In genomic region chr4:54669831-54670230, GRCh38 we compare ENCODE assay signal across 19 cellular contexts. TPM values are rescaled to one million over a fixed set of nuclear protein-coding genes. Genes with fewer than 3 reads are reported as not detected.
DNase-seq lines count a peak whose midpoint lies in the region; ATAC-seq and TF ChIP-seq lines count a peak whose summit lies in the region.
"Had no signal": no experiment of that assay in that cellular context is flagged by ENCODE, and none has a peak within 500 bp of the region (broad histone marks: within the 10 kb centered on the region; RNA-seq: fewer than 3 reads in every experiment).

No MANE protein-coding gene starts in this region.

- no peak overlapping the region for H4K8ac ChIP-seq in mesendoderm (ENCODE audit: low read depth, low read length)

- H3K27me3 Mint-ChIP-seq in GM23338 (ENCODE audit: insufficient read depth, low read depth, poor library complexity) (peaks cover 2% of the 10 kb centered on the region), endodermal cell (ENCODE audit: insufficient read depth) (no peaks in the 10 kb centered on the region)
- peaks cover 25% of the 10 kb centered on the region for H3K27me3 Mint-ChIP-seq in T-helper 2 cell treated with Interferon-gamma antibody and Interleukin-4, amounts not matched to agents 5 μg/mL and 100 μg/mL, for 36 hours (ENCODE audit: low read depth)

- TF ChIP-seq CTCF in GM23338 (conservative IDR thresholded peaks at IDR 0.05; ENCODE audit: low read depth in 2 of 2) = peak; percentile 32 to 44
- TF ChIP-seq CTCF in Loucy (conservative IDR thresholded peaks at IDR 0.05; ENCODE audit: low read length) = peak; percentile 49
- TF ChIP-seq CTCF in endodermal cell (conservative IDR thresholded peaks at IDR 0.05) = peak; percentile 70

- H3K27me3 ChIP-seq in GM23338 (ENCODE audit: insufficient read depth) = no peaks in the 10 kb centered on the region
- no peaks in the 10 kb centered on the region for H3K27me3 ChIP-seq in Loucy (ENCODE audit: insufficient read depth, low read length, poor library complexity, severe bottlenecking)
- no peaks in the 10 kb centered on the region for H3K27me3 ChIP-seq in endodermal cell (ENCODE audit: control insufficient read depth, insufficient read depth, low read length, poor library complexity, severe bottlenecking)
- H3K27me3 ChIP-seq in mesendoderm (ENCODE audit: insufficient read depth, low read length, poor library complexity) = no peaks in the 10 kb centered on the region

- H2BK15ac ChIP-seq in mesendoderm (replicated peaks; ENCODE audit: low read depth) = no peak overlapping the region

- H3F3A ChIP-seq in GM23338 (replicated peaks; ENCODE audit: low read depth) (no peaks in the 10 kb centered on the region), Loucy (ENCODE audit: low read depth) (no peaks in the 10 kb centered on the region)

- H3K4me3 ChIP-seq in GM23338 (no peak overlapping the region), Loucy (ENCODE audit: low read length, poor library complexity, severe bottlenecking) (no peak overlapping the region), endodermal cell (ENCODE audit: low read length) (no peak overlapping the region), mesendoderm (ENCODE audit: low read length) (no peak overlapping the region)

- H3K9me2 ChIP-seq in GM23338 (ENCODE audit: insufficient read depth) (no peaks in the 10 kb centered on the region), Loucy (replicated peaks; ENCODE audit: low read depth, low read length) (no peaks in the 10 kb centered on the region)

- H3K4me1 Mint-ChIP-seq in GM23338 = peaks cover 29% of the 10 kb centered on the region
- H3K4me1 Mint-ChIP-seq in endodermal cell = peaks cover 80% of the 10 kb centered on the region
- no peaks in the 10 kb centered on the region for H3K4me1 Mint-ChIP-seq in T-helper 2 cell treated with Interferon-gamma antibody and Interleukin-4, amounts not matched to agents 5 μg/mL and 100 μg/mL, for 36 hours (ENCODE audit: low read depth)

- H4K20me1 ChIP-seq in GM23338 (replicated peaks; ENCODE audit: insufficient read depth) = peaks cover 11% of the 10 kb centered on the region; the same call in 1 of the 2 replicates
- no peaks in the 10 kb centered on the region for H4K20me1 ChIP-seq in Loucy (ENCODE audit: insufficient read depth, low read length, poor library complexity, severe bottlenecking)

- H3K23ac ChIP-seq in mesendoderm (ENCODE audit: low read length) = no peak overlapping the region

- H4K5ac ChIP-seq in mesendoderm (ENCODE audit: low read length) = no peak overlapping the region

- no peak overlapping the region for H2BK5ac ChIP-seq in mesendoderm (ENCODE audit: low read length)

- no peaks in the 10 kb centered on the region for H3K9me3 ChIP-seq in Loucy (ENCODE audit: insufficient read depth, low read depth, low read length)
- H3K9me3 ChIP-seq in endodermal cell (ENCODE audit: control insufficient read depth, low read length) = peaks cover 9% of the 10 kb centered on the region

- H3K36me3 ChIP-seq in GM23338 (ENCODE audit: insufficient read depth) (no peaks in the 10 kb centered on the region), Loucy (ENCODE audit: insufficient read depth, low read length) (no peaks in the 10 kb centered on the region), endodermal cell (ENCODE audit: control insufficient read depth, insufficient read depth, low read length) (peaks cover 14% of the 10 kb centered on the region), mesendoderm (ENCODE audit: control insufficient read depth, insufficient read depth, low read length) (no peaks in the 10 kb centered on the region)

- H3K4me1 ChIP-seq in GM23338 (ENCODE audit: insufficient read depth) (peaks cover 31% of the 10 kb centered on the region), Loucy (ENCODE audit: insufficient read depth, low read length, poor library complexity, severe bottlenecking) (peaks cover 7% of the 10 kb centered on the region), endodermal cell (ENCODE audit: control insufficient read depth, insufficient read depth, low read length) (peaks cover 33% of the 10 kb centered on the region), mesendoderm (ENCODE audit: control insufficient read depth, low read depth, low read length) (peaks cover 7% of the 10 kb centered on the region)

- no peak overlapping the region for H2BK120ac ChIP-seq in mesendoderm (ENCODE audit: low read depth, low read length)

- no peak overlapping the region for H2AK5ac ChIP-seq in mesendoderm (ENCODE audit: low read length)

- H3K4me2 ChIP-seq in GM23338 (no peak overlapping the region), Loucy (ENCODE audit: low read depth, low read length, poor library complexity, severe bottlenecking) (no peak overlapping the region), mesendoderm (ENCODE audit: low read length) (no peak overlapping the region)

- no peak overlapping the region for H3K18ac ChIP-seq in mesendoderm (ENCODE audit: low read length)

- peaks cover 87% of the 10 kb centered on the region for H3K79me2 ChIP-seq in GM23338 (replicated peaks; ENCODE audit: insufficient read depth)
- H3K79me2 ChIP-seq in Loucy (ENCODE audit: insufficient read depth, low read length) = no peaks in the 10 kb centered on the region
- H3K79me2 ChIP-seq in mesendoderm (ENCODE audit: control insufficient read depth, insufficient read depth, low read length) = peaks cover 2% of the 10 kb centered on the region

- H3K27ac Mint-ChIP-seq in GM23338 (no peak overlapping the region), endodermal cell (peak overlapping the region; percentile 18)
- no peak overlapping the region for H3K27ac Mint-ChIP-seq in T-helper 2 cell treated with Interferon-gamma antibody and Interleukin-4, amounts not matched to agents 5 μg/mL and 100 μg/mL, for 36 hours
- H3K27ac Mint-ChIP-seq: CD14-positive monocyte had no signal

- H3K9me3 Mint-ChIP-seq in GM23338 = peaks cover 2% of the 10 kb centered on the region; the same call in 1 of the 3 replicates
- no peaks in the 10 kb centered on the region for H3K9me3 Mint-ChIP-seq in endodermal cell
- no peaks in the 10 kb centered on the region for H3K9me3 Mint-ChIP-seq in T-helper 2 cell treated with Interferon-gamma antibody and Interleukin-4, amounts not matched to agents 5 μg/mL and 100 μg/mL, for 36 hours

- no peak overlapping the region for H3K56ac ChIP-seq in mesendoderm (ENCODE audit: low read length)

- H3K4me3 Mint-ChIP-seq in GM23338 (no peak overlapping the region), endodermal cell (no peak overlapping the region)
- no peak overlapping the region for H3K4me3 Mint-ChIP-seq in T-helper 2 cell treated with Interferon-gamma antibody and Interleukin-4, amounts not matched to agents 5 μg/mL and 100 μg/mL, for 36 hours
- H3K4me3 Mint-ChIP-seq: CD14-positive monocyte had no signal

- 92 to 100% methylated on average over 1 of the region's 1 CpG for WGBS in endodermal cell (ENCODE audit: insufficient coverage in 1 of 2, insufficient read length in 1 of 2), 2 experiments
- no CpG with 5 or more reads among the region's 1 CpG for WGBS in mesendoderm (ENCODE audit: extremely low coverage, insufficient coverage, low lambda C conversion rate)

- peak; percentile 93 for ATAC-seq in GM23338
- ATAC-seq in GM19467 (IDR thresholded peaks at IDR 0.05; ENCODE audit: unreplicated experiment) = no peak
- ATAC-seq: PC-3 had no signal

- H3K4ac ChIP-seq in mesendoderm (ENCODE audit: low read depth, low read length) = no peak overlapping the region

- H3K9ac ChIP-seq in Loucy (ENCODE audit: low read depth, low read length, poor library complexity, severe bottlenecking) (no peak overlapping the region), endodermal cell (ENCODE audit: extremely low read depth, low read length, poor library complexity, severe bottlenecking) (no peak overlapping the region), mesendoderm (ENCODE audit: low read length) (no peak overlapping the region)

- no peaks in the 10 kb centered on the region for H3K36me3 Mint-ChIP-seq in GM23338 (ENCODE audit: low read depth)
- H3K36me3 Mint-ChIP-seq in endodermal cell (ENCODE audit: low read depth) = peaks cover 17% of the 10 kb centered on the region
- H3K36me3 Mint-ChIP-seq in T-helper 2 cell treated with Interferon-gamma antibody and Interleukin-4, amounts not matched to agents 5 μg/mL and 100 μg/mL, for 36 hours (ENCODE audit: low read depth) = no peaks in the 10 kb centered on the region
- H3K36me3 Mint-ChIP-seq: CD14-positive monocyte had no signal

- H3K27ac ChIP-seq in GM23338 (ENCODE audit: low read depth) = no peak overlapping the region
- H3K27ac ChIP-seq in endodermal cell (ENCODE audit: low read depth, low read length) = no peak overlapping the region
- H3K27ac ChIP-seq in mesendoderm (ENCODE audit: low read depth, low read length) = no peak overlapping the region
- H3K27ac ChIP-seq: RWPE1 had no signal

- H3K79me1 ChIP-seq in mesendoderm (ENCODE audit: low read length) = no peaks in the 10 kb centered on the region

- DNase-seq in GM23338 (ENCODE audit: low spot score) = peak; percentile 55
- DNase-seq in endodermal cell = peak; percentile 64
- DNase-seq in mesendoderm = peak; percentile 40
- DNase-seq in NCI-H187 (lab: John Stamatoyannopoulos, UW) = no peak
- DNase-seq in T-helper 2 cell treated with Interferon-gamma antibody and Interleukin-4, amounts not matched to agents 5 μg/mL and 100 μg/mL, for 36 hours (ENCODE audit: low spot score) = no peak
- no peak for DNase-seq in stimulated activated CD4-positive, alpha-beta T cell treated with anti-CD3 and anti-CD28 coated beads, Interleukin-1b, Interleukin-23, amount 100 ng/mL, for 48 hours
- DNase-seq: ACHN, AML-193, EL, MM.1S, NCI-H1092 treated with DMSO at 0.1 percent for 48 hours, NCI-H187 treated with DMSO at 0.1 percent for 48 hours, NCI-H2171, NCI-H446 treated with DMSO at 0.1 percent for 48 hours, PC-3 had no signal

- H2AFZ ChIP-seq in GM23338 (no peak overlapping the region), Loucy (ENCODE audit: low read length) (no peak overlapping the region)

TF ChIP-seq in GM23338, 12 proteins besides CTCF, POLR2A, EP300 and RAD21 (continues in another document):
- no peak for TF ChIP-seq EZH2phosphoT487 (IDR thresholded peaks at IDR 0.05; ENCODE audit: unreplicated experiment)

RNA-seq across cellular contexts. Expression of gene KIT, which starts 12.1 kb away (rescaled TPM):
- 26.8 and 28.4 TPM in 2 replicates for total RNA-seq in GM23338 (2014; rRNA removed; shearing (Covaris generic))
- polyA plus RNA-seq in GM23338 (2016; fragmentation: Nextera tagmentation; extraction: Ambion mirVana) = 8.7 and 9.0 TPM in 2 replicates
- 100 to 1,000 TPM; 135 to 167 TPM for total RNA-seq in endodermal cell
- 42.0 TPM for polyA plus RNA-seq in endodermal cell (2013, experiment 1 of 2)
- 40.5 TPM for polyA plus RNA-seq in endodermal cell (2013, experiment 2 of 2)
- 8.9 TPM for polyA plus RNA-seq in mesendoderm (2013, experiment 1 of 2)
- polyA plus RNA-seq in mesendoderm (2013, experiment 2 of 2) = 8.0 TPM
- total RNA-seq: PC-3 had no signal
- polyA plus RNA-seq: CD14-positive monocyte had no signal

Comparison
In these comparisons a context has a peak if more than half of its experiments do, and no peak if none do; other contexts are left out.
1. DNase-seq: peak in GM23338 (single experiment), endodermal cell (single experiment) and mesendoderm (single experiment); none in NCI-H187 (0 of 2), T-helper 2 cell treated with Interferon-gamma antibody and Interleukin-4, amounts not matched to agents 5 μg/mL and 100 μg/mL, for 36 hours (single experiment) and stimulated activated CD4-positive, alpha-beta T cell treated with anti-CD3 and anti-CD28 coated beads, Interleukin-1b, Interleukin-23, amount 100 ng/mL, for 48 hours (single experiment).
2. Peak in every context shown above with its lines, with median percentiles within 50 percentile points of each other: CTCF ChIP-seq.